ENCODE assay signal across 11 cellular contexts in the genomic region with DNA sequence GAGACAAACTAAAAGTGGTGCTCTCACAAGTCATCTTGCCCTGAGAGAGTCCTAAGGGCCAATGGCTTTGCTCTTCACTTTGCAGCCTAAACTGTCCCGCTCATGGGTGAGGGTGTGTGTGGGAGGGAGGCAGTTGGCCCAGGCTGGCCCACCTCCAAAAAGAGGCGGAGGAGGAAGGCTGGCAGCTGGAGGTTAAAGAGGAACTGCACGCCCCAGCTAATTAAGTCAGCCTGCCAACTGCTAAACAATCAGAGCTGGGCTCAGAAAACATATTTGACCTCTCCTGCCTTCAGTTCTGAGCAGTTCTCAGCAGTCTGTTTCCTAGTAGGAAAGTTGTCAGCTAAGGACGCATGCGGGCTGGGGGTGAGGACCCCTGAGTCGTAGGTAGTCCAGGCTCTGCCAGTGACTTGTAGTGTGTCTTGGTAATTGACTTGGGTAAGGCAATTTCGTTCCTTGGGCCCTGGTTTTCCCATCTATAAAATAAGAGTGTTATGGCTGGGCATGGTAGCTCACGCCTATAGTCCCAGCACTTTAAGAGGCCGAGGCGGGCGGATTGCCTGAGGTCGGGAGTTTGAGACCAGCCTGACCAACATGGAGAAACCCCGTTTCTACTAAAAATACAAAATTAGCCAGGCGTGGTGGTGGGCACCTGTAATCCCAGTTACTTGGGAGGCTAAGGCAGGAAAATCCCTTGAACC. TPM values are rescaled to one million over a fixed set of nuclear protein-coding genes. Genes with fewer than 3 reads are reported as not detected.
A peak's percentile ranks its signal among the peaks of the same experiment; 100 is the strongest.
DNase-seq lines count a peak whose midpoint lies in the region; ATAC-seq and TF ChIP-seq lines count a peak whose summit lies in the region.
"Had no signal": no experiment of that assay in that cellular context is flagged by ENCODE, and none has a peak within 500 bp of the region (broad histone marks: within the 10 kb centered on the region; RNA-seq: fewer than 3 reads in every experiment).

No MANE protein-coding gene starts in this region.

- intact Hi-C loops in esophagus squamous epithelium (cut with DNase I): no loop called here

- H3K9me3 Mint-ChIP-seq in nephron: no peaks in the 10 kb centered on the region
- no peaks in the 10 kb centered on the region for H3K9me3 Mint-ChIP-seq in effector memory CD8-positive, alpha-beta T cell
- H3K9me3 Mint-ChIP-seq: T-cell had no signal

- H3K9me3 ChIP-seq in esophagus squamous epithelium: no peaks in the 10 kb centered on the region
- H3K9me3 ChIP-seq: BE2C had no signal

- no peak overlapping the region for H3K4me3 ChIP-seq in esophagus squamous epithelium

- no peak for ATAC-seq in effector memory CD8-positive, alpha-beta T cell (replicated peaks)
- ATAC-seq in HG03521 (IDR thresholded peaks at IDR 0.05; ENCODE audit: unreplicated experiment): no peak
- ATAC-seq in GM19328 (IDR thresholded peaks at IDR 0.05; ENCODE audit: unreplicated experiment): no peak
- ATAC-seq: T-cell had no signal

- no peak overlapping the region for H3K4me3 Mint-ChIP-seq in nephron
- H3K4me3 Mint-ChIP-seq in effector memory CD8-positive, alpha-beta T cell: no peak overlapping the region
- H3K4me3 Mint-ChIP-seq: T-cell had no signal

- peaks cover 8 to 97% (median 13%) of the 10 kb centered on the region in 3 donors for H3K36me3 ChIP-seq in esophagus squamous epithelium

- H3K27ac Mint-ChIP-seq in nephron: peak overlapping the region; percentile 2 to 94 (median 81)
- peak overlapping the region in 1 of 2 donors; percentile 44 for H3K27ac Mint-ChIP-seq in effector memory CD8-positive, alpha-beta T cell

- H3K36me3 Mint-ChIP-seq in nephron (ENCODE audit: low read depth): peaks cover 53% of the 10 kb centered on the region
- peaks cover 20% of the 10 kb centered on the region for H3K36me3 Mint-ChIP-seq in effector memory CD8-positive, alpha-beta T cell (ENCODE audit: insufficient read depth)

- H3K27me3 ChIP-seq in esophagus squamous epithelium: no peaks in the 10 kb centered on the region
- H3K27me3 ChIP-seq: BE2C had no signal

- peak overlapping the region in 3 of 4 donors; percentile 48 to 70 (median 70) for H3K27ac ChIP-seq in esophagus squamous epithelium
- H3K27ac ChIP-seq: KMS-11 had no signal

- 72 to 80% methylated on average over 11 to 13 of the region's 14 CpGs for WGBS in esophagus squamous epithelium, 2 donors

- TF ChIP-seq CTCF in esophagus squamous epithelium (IDR thresholded peaks at IDR 0.05): no peak
- no peak for TF ChIP-seq CTCF in nephron (IDR thresholded peaks at IDR 0.05; ENCODE audit: unreplicated experiment in 3 of 3)

- peaks cover 20% of the 10 kb centered on the region for H3K4me1 Mint-ChIP-seq in nephron
- no peaks in the 10 kb centered on the region for H3K4me1 Mint-ChIP-seq in effector memory CD8-positive, alpha-beta T cell (ENCODE audit: low read depth in 2 of 2)
- H3K4me1 Mint-ChIP-seq: T-cell had no signal

- TF ChIP-seq POLR2A in esophagus squamous epithelium (IDR thresholded peaks at IDR 0.05): no peak

- H3K27me3 Mint-ChIP-seq in nephron (ENCODE audit: low read depth): no peaks in the 10 kb centered on the region
- H3K27me3 Mint-ChIP-seq in effector memory CD8-positive, alpha-beta T cell: no peaks in the 10 kb centered on the region
- H3K27me3 Mint-ChIP-seq: T-cell had no signal

- peak; percentile 87 for DNase-seq in CD1c-positive myeloid dendritic cell (ENCODE audit: extremely low spot score)
- peak; percentile 92 for DNase-seq in NCI-H69 (lab: John Stamatoyannopoulos, UW)
- no peak for DNase-seq in esophagus squamous epithelium (lab: John Stamatoyannopoulos, UW)
- no peak for DNase-seq in SW 1271 (lab: John Stamatoyannopoulos, UW)
- DNase-seq in effector memory CD8-positive, alpha-beta T cell: no peak
- DNase-seq: BE2C had no signal

- peaks cover 6 to 16% (median 6%) of the 10 kb centered on the region in 3 donors for H3K4me1 ChIP-seq in esophagus squamous epithelium
- H3K4me1 ChIP-seq: BE2C had no signal

RNA-seq across cellular contexts. Expression of a gene that starts 17.0 kb away (rescaled TPM):
- total RNA-seq in esophagus squamous epithelium: 10 to 100 TPM; 61.3 to 75.2 (median 64.5) TPM

RNA-seq across cellular contexts. Expression of a gene that starts 17.1 kb away (rescaled TPM):
- under 1 TPM in 1 of 4 donors, not detected in 3; 0.19 TPM for total RNA-seq in esophagus squamous epithelium

Comparison
In these comparisons a context has a peak if more than half of its experiments do, and no peak if none do; other contexts are left out.
1. DNase-seq: peak in CD1c-positive myeloid dendritic cell (single experiment) and NCI-H69 (single experiment); none in esophagus squamous epithelium (single experiment), SW 1271 (0 of 2) and effector memory CD8-positive, alpha-beta T cell (0 of 3).